Comparison of ENCODE assay signal across 25 cellular contexts in the genomic region with DNA sequence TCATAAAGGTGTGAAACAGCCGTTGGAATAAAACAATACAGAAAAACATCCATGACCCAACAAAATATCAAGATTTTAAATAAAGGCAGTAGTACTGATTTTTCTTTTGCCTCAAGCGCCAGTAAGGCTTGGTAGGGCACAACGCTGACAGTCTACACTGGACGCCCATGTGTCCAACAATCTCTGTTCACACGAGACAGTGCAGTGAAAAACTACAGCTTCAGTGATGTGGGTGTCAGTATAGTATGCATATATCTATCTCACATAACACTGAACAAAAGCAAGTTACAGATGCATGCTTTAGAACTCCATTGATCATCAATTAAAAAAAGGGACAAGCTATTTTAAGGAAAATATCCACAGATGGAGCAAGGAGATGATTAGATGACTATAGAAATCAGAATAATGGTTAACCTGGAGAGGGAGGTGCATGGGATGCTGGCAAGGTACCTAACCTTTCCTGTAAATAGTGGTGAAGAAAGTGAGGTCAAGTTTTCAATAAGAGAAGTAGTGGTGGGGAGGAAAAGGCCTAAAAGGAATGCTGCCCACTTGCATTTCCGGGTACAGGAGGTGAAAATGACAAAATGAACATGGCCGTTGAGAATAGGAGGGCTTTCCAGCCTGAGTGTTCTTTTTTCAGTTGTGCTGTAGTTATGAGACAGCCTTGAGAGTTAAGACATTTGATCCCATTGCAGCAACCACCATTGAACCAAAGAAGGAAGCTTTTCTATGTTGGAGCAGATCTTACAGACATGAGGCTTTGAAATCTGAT. TPM values are rescaled to one million over a fixed set of nuclear protein-coding genes. Genes with fewer than 3 reads are reported as not detected.
DNase-seq lines count a peak whose midpoint lies in the region; ATAC-seq, FAIRE-seq and TF ChIP-seq lines count a peak whose summit lies in the region.
"Had no signal": no experiment of that assay in that cellular context is flagged by ENCODE, and none has a peak within 500 bp of the region (broad histone marks: within the 10 kb centered on the region; RNA-seq: fewer than 3 reads in every experiment).

No MANE protein-coding gene starts in this region.

- H3K27ac ChIP-seq in osteoblast (ENCODE audit: low read depth, low read length) = no peak overlapping the region
- H3K27ac ChIP-seq: BLaER1, esophagus muscularis mucosa, right atrium auricular region, SJCRH30 had no signal

- peaks cover 35% of the 10 kb centered on the region for H3K36me3 Mint-ChIP-seq in activated CD8-positive, alpha-beta T cell treated with anti-CD3 and anti-CD28 coated beads for 36 hours (ENCODE audit: low read depth)
- peaks cover 41% of the 10 kb centered on the region for H3K36me3 Mint-ChIP-seq in activated CD8-positive, alpha-beta T cell treated with anti-CD3 and anti-CD28 coated beads, Interleukin-2, amount 10 ng/mL, durations not matched to agents 7 days and 5 days (ENCODE audit: low read depth)
- peaks cover 74% of the 10 kb centered on the region for H3K36me3 Mint-ChIP-seq in effector memory CD8-positive, alpha-beta T cell (ENCODE audit: insufficient read depth)
- peaks cover 48% of the 10 kb centered on the region for H3K36me3 Mint-ChIP-seq in neural crest cell (ENCODE audit: low read depth)

- POLR2A ChIA-PET in activated CD8-positive, alpha-beta T cell treated with anti-CD3 and anti-CD28 coated beads for 36 hours (lab: Charles Lee) = interaction anchor here (0.8 to 4.6 kb wide), 2 partner anchors 9 to 43 kb away, joined by 3 to 14 read pairs; a partner anchor contains a TSS
- POLR2A ChIA-PET in activated CD8-positive, alpha-beta T cell treated with anti-CD3 and anti-CD28 coated beads, Interleukin-2, amount 10 ng/mL, durations not matched to agents 7 days and 5 days (lab: Charles Lee) = no interaction called here

- H3K27me3 ChIP-seq in osteoblast (ENCODE audit: insufficient read depth, low read length) = no peaks in the 10 kb centered on the region
- no peaks in the 10 kb centered on the region for H3K27me3 ChIP-seq in MG63
- H3K27me3 ChIP-seq: BLaER1, esophagus muscularis mucosa, right atrium auricular region, SJCRH30 had no signal

- TF ChIP-seq POLR2A in GM12891 (IDR thresholded peaks at IDR 0.05; ENCODE audit: low read depth, low read length) = peak; percentile 35

- H3K4me3 ChIP-seq in osteoblast (ENCODE audit: insufficient read depth, low read length) (no peak overlapping the region), MG63 (no peak overlapping the region)
- H3K4me3 ChIP-seq: BLaER1, esophagus muscularis mucosa, right atrium auricular region, SJCRH30 had no signal

- no peak overlapping the region for H3K4me3 Mint-ChIP-seq in activated CD8-positive, alpha-beta T cell treated with anti-CD3 and anti-CD28 coated beads for 36 hours
- no peak overlapping the region for H3K4me3 Mint-ChIP-seq in activated CD8-positive, alpha-beta T cell treated with anti-CD3 and anti-CD28 coated beads, Interleukin-2, amount 10 ng/mL, durations not matched to agents 7 days and 5 days
- no peak overlapping the region for H3K4me3 Mint-ChIP-seq in effector memory CD8-positive, alpha-beta T cell
- peak overlapping the region; percentile 52 for H3K4me3 Mint-ChIP-seq in neural crest cell
- H3K4me3 Mint-ChIP-seq: activated naive CD8-positive, alpha-beta T cell treated with anti-CD3 and anti-CD28 coated beads, Interleukin-2, amount 10 ng/mL, durations not matched to agents 7 days and 5 days; activated T-cell treated with anti-CD3 and anti-CD28 coated beads, Interleukin-2, amount 50 U/mL, for 4 hours; T-helper 1 cell treated with Interleukin-12 subunit alpha and Interleukin-12 subunit beta and Interleukin-4 antibody, amounts not matched to agents 30 μg/mL and 1 μg/mL, for 36 hours had no signal

- no peak overlapping the region for H3K4me2 ChIP-seq in osteoblast (ENCODE audit: insufficient read depth, low read length)
- H3K4me2 ChIP-seq: BLaER1 had no signal

- H3K36me3 ChIP-seq in osteoblast (ENCODE audit: insufficient read depth, low read length) (peaks cover 44% of the 10 kb centered on the region), MG63 (peaks cover 36% of the 10 kb centered on the region)

- CTCF ChIA-PET in activated CD8-positive, alpha-beta T cell treated with anti-CD3 and anti-CD28 coated beads for 36 hours (lab: Charles Lee) = no interaction called here
- CTCF ChIA-PET in activated CD8-positive, alpha-beta T cell treated with anti-CD3 and anti-CD28 coated beads, Interleukin-2, amount 10 ng/mL, durations not matched to agents 7 days and 5 days (lab: Charles Lee) = no interaction called here

- DNase-seq in activated CD8-positive, alpha-beta T cell treated with anti-CD3 and anti-CD28 coated beads for 36 hours = no peak
- DNase-seq in activated CD8-positive, alpha-beta T cell treated with anti-CD3 and anti-CD28 coated beads, Interleukin-2, amount 10 ng/mL, durations not matched to agents 7 days and 5 days = no peak
- DNase-seq in GM12891 (ENCODE audit: insufficient read length, low spot score) (no peak), neural crest cell (ENCODE audit: low read depth, low spot score) (no peak), osteoblast (ENCODE audit: insufficient read length, low spot score, missing footprints) (no peak), MG63 (no peak)
- no peak for DNase-seq in effector memory CD8-positive, alpha-beta T cell
- DNase-seq: activated naive CD8-positive, alpha-beta T cell treated with anti-CD3 and anti-CD28 coated beads, Interleukin-2, amount 10 ng/mL, durations not matched to agents 7 days and 5 days; activated T-cell treated with anti-CD3 and anti-CD28 coated beads, Interleukin-2, amount 50 U/mL, for 4 hours; effector memory CD4-positive, alpha-beta T cell; islet precursor cell; MM.1S; NCI-H1436; NK-92 treated with Interleukin-12 subunit alpha and Interleukin-12 subunit beta, amount 100 ng/mL, for 24 hours; SJCRH30; stimulated activated CD4-positive, alpha-beta T cell treated with anti-CD3 and anti-CD28 coated beads, Interleukin-12 subunit alpha, Interleukin-12 subunit beta, amount 100 ng/mL, for 4 hours; stimulated activated CD4-positive, alpha-beta T cell treated with anti-CD3 and anti-CD28 coated beads, Interleukin-4, amount 100 ng/mL, for 4 hours had no signal

- H3K27me3 Mint-ChIP-seq in activated CD8-positive, alpha-beta T cell treated with anti-CD3 and anti-CD28 coated beads for 36 hours = no peaks in the 10 kb centered on the region
- H3K27me3 Mint-ChIP-seq in activated CD8-positive, alpha-beta T cell treated with anti-CD3 and anti-CD28 coated beads, Interleukin-2, amount 10 ng/mL, durations not matched to agents 7 days and 5 days (ENCODE audit: low read depth) = no peaks in the 10 kb centered on the region
- no peaks in the 10 kb centered on the region for H3K27me3 Mint-ChIP-seq in effector memory CD8-positive, alpha-beta T cell
- H3K27me3 Mint-ChIP-seq in neural crest cell (ENCODE audit: low read depth) = no peaks in the 10 kb centered on the region
- H3K27me3 Mint-ChIP-seq: activated naive CD8-positive, alpha-beta T cell treated with anti-CD3 and anti-CD28 coated beads, Interleukin-2, amount 10 ng/mL, durations not matched to agents 7 days and 5 days had no signal

- H3K9me3 ChIP-seq in osteoblast (ENCODE audit: low read depth, low read length) (no peaks in the 10 kb centered on the region), MG63 (no peaks in the 10 kb centered on the region)
- H3K9me3 ChIP-seq: BLaER1, esophagus muscularis mucosa, right atrium auricular region, SJCRH30 had no signal

- no peaks in the 10 kb centered on the region for H3K9me3 Mint-ChIP-seq in activated CD8-positive, alpha-beta T cell treated with anti-CD3 and anti-CD28 coated beads for 36 hours
- no peaks in the 10 kb centered on the region for H3K9me3 Mint-ChIP-seq in activated CD8-positive, alpha-beta T cell treated with anti-CD3 and anti-CD28 coated beads, Interleukin-2, amount 10 ng/mL, durations not matched to agents 7 days and 5 days (ENCODE audit: insufficient read depth)
- H3K9me3 Mint-ChIP-seq in effector memory CD8-positive, alpha-beta T cell = no peaks in the 10 kb centered on the region
- no peaks in the 10 kb centered on the region for H3K9me3 Mint-ChIP-seq in neural crest cell
- H3K9me3 Mint-ChIP-seq: activated naive CD8-positive, alpha-beta T cell treated with anti-CD3 and anti-CD28 coated beads, Interleukin-2, amount 10 ng/mL, durations not matched to agents 7 days and 5 days; activated T-cell treated with anti-CD3 and anti-CD28 coated beads, Interleukin-2, amount 50 U/mL, for 4 hours; T-helper 1 cell treated with Interleukin-12 subunit alpha and Interleukin-12 subunit beta and Interleukin-4 antibody, amounts not matched to agents 30 μg/mL and 1 μg/mL, for 36 hours had no signal

- H3K4me1 Mint-ChIP-seq in activated CD8-positive, alpha-beta T cell treated with anti-CD3 and anti-CD28 coated beads for 36 hours (ENCODE audit: low read depth) = no peaks in the 10 kb centered on the region
- H3K4me1 Mint-ChIP-seq in activated CD8-positive, alpha-beta T cell treated with anti-CD3 and anti-CD28 coated beads, Interleukin-2, amount 10 ng/mL, durations not matched to agents 7 days and 5 days (ENCODE audit: low read depth) = no peaks in the 10 kb centered on the region
- peaks cover 1 to 6% of the 10 kb centered on the region in 2 donors for H3K4me1 Mint-ChIP-seq in effector memory CD8-positive, alpha-beta T cell (ENCODE audit: low read depth in 2 of 2)
- H3K4me1 Mint-ChIP-seq in neural crest cell = peaks cover 10% of the 10 kb centered on the region
- H3K4me1 Mint-ChIP-seq: activated naive CD8-positive, alpha-beta T cell treated with anti-CD3 and anti-CD28 coated beads, Interleukin-2, amount 10 ng/mL, durations not matched to agents 7 days and 5 days had no signal

- intact Hi-C loops in activated CD8-positive, alpha-beta T cell treated with anti-CD3 and anti-CD28 coated beads for 36 hours (cut with micrococcal nuclease) = no loop called here

- no peak for FAIRE-seq in GM12891 (lab: Jason Lieb, UNC)
- FAIRE-seq: frontal cortex, H54 had no signal

- H3K27ac Mint-ChIP-seq in activated CD8-positive, alpha-beta T cell treated with anti-CD3 and anti-CD28 coated beads for 36 hours = peak overlapping the region; percentile 17
- H3K27ac Mint-ChIP-seq in activated CD8-positive, alpha-beta T cell treated with anti-CD3 and anti-CD28 coated beads, Interleukin-2, amount 10 ng/mL, durations not matched to agents 7 days and 5 days = no peak overlapping the region
- H3K27ac Mint-ChIP-seq in effector memory CD8-positive, alpha-beta T cell = peak overlapping the region; percentile 6 to 17
- H3K27ac Mint-ChIP-seq in neural crest cell (ENCODE audit: unreplicated experiment) = no peak overlapping the region
- H3K27ac Mint-ChIP-seq: activated naive CD8-positive, alpha-beta T cell treated with anti-CD3 and anti-CD28 coated beads, Interleukin-2, amount 10 ng/mL, durations not matched to agents 7 days and 5 days; T-helper 1 cell treated with Interleukin-12 subunit alpha and Interleukin-12 subunit beta and Interleukin-4 antibody, amounts not matched to agents 30 μg/mL and 1 μg/mL, for 36 hours had no signal

- no peaks in the 10 kb centered on the region for H3K4me1 ChIP-seq in osteoblast (ENCODE audit: insufficient read depth, low read length)
- H3K4me1 ChIP-seq: SJCRH30 had no signal

- ATAC-seq in activated CD8-positive, alpha-beta T cell treated with anti-CD3 and anti-CD28 coated beads for 36 hours = no peak
- ATAC-seq in activated CD8-positive, alpha-beta T cell treated with anti-CD3 and anti-CD28 coated beads, Interleukin-2, amount 10 ng/mL, durations not matched to agents 7 days and 5 days = no peak
- no peak for ATAC-seq in effector memory CD8-positive, alpha-beta T cell (replicated peaks)
- no peak for ATAC-seq in HG02970 (IDR thresholded peaks at IDR 0.05; ENCODE audit: low FRiP score, unreplicated experiment)
- ATAC-seq: activated T-cell treated with anti-CD3 and anti-CD28 coated beads, Interleukin-2, amount 50 U/mL, for 4 hours; Panc1 had no signal

- H3K79me2 ChIP-seq in osteoblast (ENCODE audit: insufficient read depth, low read length) = no peaks in the 10 kb centered on the region

- no peak overlapping the region for H2AFZ ChIP-seq in osteoblast (ENCODE audit: low read length)

- TF ChIP-seq CTCF in activated CD8-positive, alpha-beta T cell treated with anti-CD3 and anti-CD28 coated beads for 36 hours (IDR thresholded peaks at IDR 0.05) = no peak
- TF ChIP-seq CTCF in neural crest cell (conservative IDR thresholded peaks at IDR 0.05) = no peak
- TF ChIP-seq CTCF in osteoblast (IDR thresholded peaks at IDR 0.05; ENCODE audit: extremely low read depth, low read depth, low read length) = no peak

- H4K20me1 ChIP-seq in osteoblast (ENCODE audit: insufficient read depth, low read length) = peaks cover 18% of the 10 kb centered on the region

RNA-seq across cellular contexts. Expression of a gene that starts 42.7 kb away (rescaled TPM):
- 100 to 1,000 TPM in 1 of 2 experiments, 10 to 100 TPM in 1; 99.9 to 104 TPM for total RNA-seq in activated CD8-positive, alpha-beta T cell treated with anti-CD3 and anti-CD28 coated beads for 36 hours
- 100 to 1,000 TPM; 112 TPM for total RNA-seq in activated CD8-positive, alpha-beta T cell treated with anti-CD3 and anti-CD28 coated beads, Interleukin-2, amount 10 ng/mL, durations not matched to agents 7 days and 5 days
- polyA plus RNA-seq in GM12891 (2012; ENCODE audit: low read depth, missing spikeins) = 84.5 TPM
- total RNA-seq in neural crest cell (512 and 550 TPM in 2 replicates), osteoblast (1,105 and 1,165 TPM in 2 replicates)
- 129 and 147 TPM in 2 replicates for total RNA-seq in MG63 (2014; rRNA removed; shearing (Covaris generic); ENCODE audit: low replicate concordance)

Comparison
In these comparisons a context has a peak if more than half of its experiments do, and no peak if none do; other contexts are left out.
1. H3K27ac Mint-ChIP-seq: peak in activated CD8-positive, alpha-beta T cell treated with anti-CD3 and anti-CD28 coated beads for 36 hours (single experiment) and effector memory CD8-positive, alpha-beta T cell (2 of 2); none in activated CD8-positive, alpha-beta T cell treated with anti-CD3 and anti-CD28 coated beads, Interleukin-2, amount 10 ng/mL, durations not matched to agents 7 days and 5 days (single experiment) and neural crest cell (single experiment).